ENCODE assay signal across 11 cellular contexts in genomic region chr5:111984044-111984443, GRCh38.
DNase-seq lines count a peak whose midpoint lies in the region; ATAC-seq, FAIRE-seq and TF ChIP-seq lines count a peak whose summit lies in the region.
"Had no signal": no experiment of that assay in that cellular context is flagged by ENCODE, and none has a peak within 500 bp of the region (broad histone marks: within the 10 kb centered on the region; RNA-seq: fewer than 3 reads in every experiment).

No MANE protein-coding gene starts in this region.

- peak; percentile 36 to 91 for ATAC-seq in right cardiac atrium
- no peak for ATAC-seq in natural killer cell treated with Interleukin-12 subunit alpha and Interleukin-12 subunit beta and Interleukin-15 and Interleukin-18, amount 100 ng/mL, for 72 hours
- ATAC-seq: T-cell had no signal

- DNase-seq in Caki2 (ENCODE audit: low read depth) (peak; percentile 22), GM23248 (peak; percentile 92), right cardiac atrium (peak in 1 of 3 donors; percentile 30), SW480 (ENCODE audit: low spot score) (no peak), D721Med (ENCODE audit: insufficient read length, low spot score) (no peak), neural progenitor cell (ENCODE audit: low spot score) (no peak)
- no peak for DNase-seq in natural killer cell treated with Interleukin-12 subunit alpha and Interleukin-12 subunit beta and Interleukin-15 and Interleukin-18, amount 100 ng/mL, for 72 hours (ENCODE audit: low spot score)
- DNase-seq: activated naive CD8-positive, alpha-beta T cell treated with anti-CD3 and anti-CD28 coated beads, Interleukin-2, amount 10 ng/mL, durations not matched to agents 7 days and 5 days; T-cell had no signal

- H3K4me3 ChIP-seq in GM23248 = no peak overlapping the region
- H3K4me3 ChIP-seq in right cardiac atrium (ENCODE audit: low read length) = no peak overlapping the region
- no peak overlapping the region for H3K4me3 ChIP-seq in neural progenitor cell

- no peak overlapping the region for H3K4me3 Mint-ChIP-seq in natural killer cell treated with Interleukin-12 subunit alpha and Interleukin-12 subunit beta and Interleukin-15 and Interleukin-18, amount 100 ng/mL, for 72 hours
- H3K4me3 Mint-ChIP-seq in neural progenitor cell = no peak overlapping the region
- H3K4me3 Mint-ChIP-seq: activated naive CD8-positive, alpha-beta T cell treated with anti-CD3 and anti-CD28 coated beads, Interleukin-2, amount 10 ng/mL, durations not matched to agents 7 days and 5 days; T-cell had no signal

- H3K9me3 Mint-ChIP-seq in natural killer cell treated with Interleukin-12 subunit alpha and Interleukin-12 subunit beta and Interleukin-15 and Interleukin-18, amount 100 ng/mL, for 72 hours = peaks cover 2% of the 10 kb centered on the region
- peaks cover 5% of the 10 kb centered on the region for H3K9me3 Mint-ChIP-seq in neural progenitor cell

- 13 to 15% methylated on average over 2 of the region's 2 CpGs for WGBS in GM23248 (ENCODE audit: low coverage in 1 of 2, low lambda C conversion rate in 2 of 2, missing lambda C conversion rate in 2 of 2), 2 experiments
- 45% methylated on average over 2 of the region's 2 CpGs for WGBS in right cardiac atrium

- in situ Hi-C loops in Caki2 (cut with HindIII; ENCODE audit: low pct_unique_long_range_greater_than_20kb, low sequenced_read_pairs) (no loop called here), GM23248 (cut with MboI) (no loop called here)

- H3K27me3 Mint-ChIP-seq in natural killer cell treated with Interleukin-12 subunit alpha and Interleukin-12 subunit beta and Interleukin-15 and Interleukin-18, amount 100 ng/mL, for 72 hours = no peaks in the 10 kb centered on the region
- H3K27me3 Mint-ChIP-seq in neural progenitor cell (ENCODE audit: insufficient read depth, low read depth) = no peaks in the 10 kb centered on the region
- H3K27me3 Mint-ChIP-seq: activated naive CD8-positive, alpha-beta T cell treated with anti-CD3 and anti-CD28 coated beads, Interleukin-2, amount 10 ng/mL, durations not matched to agents 7 days and 5 days; T-cell had no signal

- H3K36me3 ChIP-seq in GM23248 (ENCODE audit: low read depth) = no peaks in the 10 kb centered on the region
- H3K36me3 ChIP-seq in neural progenitor cell = no peaks in the 10 kb centered on the region

- no peaks in the 10 kb centered on the region for H3K4me1 Mint-ChIP-seq in natural killer cell treated with Interleukin-12 subunit alpha and Interleukin-12 subunit beta and Interleukin-15 and Interleukin-18, amount 100 ng/mL, for 72 hours (ENCODE audit: low read depth in 2 of 2)
- no peaks in the 10 kb centered on the region for H3K4me1 Mint-ChIP-seq in neural progenitor cell
- H3K4me1 Mint-ChIP-seq: activated naive CD8-positive, alpha-beta T cell treated with anti-CD3 and anti-CD28 coated beads, Interleukin-2, amount 10 ng/mL, durations not matched to agents 7 days and 5 days; T-cell had no signal

- intact Hi-C loops in right cardiac atrium (cut with DNase I) = no loop called here

- peak overlapping the region; percentile 36 for H3K4me2 ChIP-seq in GM23248 (ENCODE audit: unreplicated experiment)
- H3K4me2 ChIP-seq in neural progenitor cell = no peak overlapping the region

- H3K27me3 ChIP-seq in GM23248 (replicated peaks; ENCODE audit: insufficient read depth) = no peaks in the 10 kb centered on the region
- no peaks in the 10 kb centered on the region for H3K27me3 ChIP-seq in right cardiac atrium (ENCODE audit: control insufficient read depth, insufficient read depth)
- no peaks in the 10 kb centered on the region for H3K27me3 ChIP-seq in neural progenitor cell

- FAIRE-seq in D721Med (lab: Jason Lieb, UNC) = no peak
- FAIRE-seq: G401.6 had no signal

- peaks cover 4% of the 10 kb centered on the region for H3K36me3 Mint-ChIP-seq in natural killer cell treated with Interleukin-12 subunit alpha and Interleukin-12 subunit beta and Interleukin-15 and Interleukin-18, amount 100 ng/mL, for 72 hours
- H3K36me3 Mint-ChIP-seq in neural progenitor cell = no peaks in the 10 kb centered on the region
- H3K36me3 Mint-ChIP-seq: activated naive CD8-positive, alpha-beta T cell treated with anti-CD3 and anti-CD28 coated beads, Interleukin-2, amount 10 ng/mL, durations not matched to agents 7 days and 5 days; T-cell had no signal

- H2AFZ ChIP-seq in GM23248 = no peak overlapping the region
- no peak overlapping the region for H2AFZ ChIP-seq in neural progenitor cell (replicated peaks)

- H3K27ac ChIP-seq in GM23248 (peak overlapping the region; percentile 90), right cardiac atrium (ENCODE audit: low read length) (no peak overlapping the region), neural progenitor cell (no peak overlapping the region)

- TF ChIP-seq CTCF in D721Med (IDR thresholded peaks at IDR 0.05; ENCODE audit: insufficient read depth, missing control alignments) (no peak), neural progenitor cell (IDR thresholded peaks at IDR 0.05) (no peak)

- peak overlapping the region; percentile 63 for H3K9ac ChIP-seq in GM23248
- no peak overlapping the region for H3K9ac ChIP-seq in neural progenitor cell

- peaks cover 8% of the 10 kb centered on the region; the same call in 1 of the 2 replicates for H3K9me2 ChIP-seq in GM23248 (ENCODE audit: insufficient read depth)

- peaks cover 23% of the 10 kb centered on the region for H3K4me1 ChIP-seq in GM23248 (ENCODE audit: insufficient read depth)
- H3K4me1 ChIP-seq in right cardiac atrium (ENCODE audit: control insufficient read depth, insufficient read depth, low read length) = peaks cover 3% of the 10 kb centered on the region
- no peaks in the 10 kb centered on the region for H3K4me1 ChIP-seq in neural progenitor cell

- no peaks in the 10 kb centered on the region for H3K9me3 ChIP-seq in GM23248 (ENCODE audit: low read depth)
- no peaks in the 10 kb centered on the region for H3K9me3 ChIP-seq in right cardiac atrium (ENCODE audit: control insufficient read depth, low read length)
- H3K9me3 ChIP-seq in neural progenitor cell (ENCODE audit: low read depth) = no peaks in the 10 kb centered on the region

- no peaks in the 10 kb centered on the region for H3K79me2 ChIP-seq in GM23248 (ENCODE audit: insufficient read depth)
- H3K79me2 ChIP-seq in neural progenitor cell (ENCODE audit: low read depth) = no peaks in the 10 kb centered on the region

- H4K20me1 ChIP-seq in GM23248 (ENCODE audit: insufficient read depth) = no peaks in the 10 kb centered on the region
- no peaks in the 10 kb centered on the region for H4K20me1 ChIP-seq in neural progenitor cell (ENCODE audit: low read depth)

- peaks cover 26% of the 10 kb centered on the region for H3F3A ChIP-seq in GM23248 (ENCODE audit: insufficient read depth)
- no peaks in the 10 kb centered on the region for H3F3A ChIP-seq in neural progenitor cell (ENCODE audit: low read depth)

- no peak overlapping the region for H3K27ac Mint-ChIP-seq in natural killer cell treated with Interleukin-12 subunit alpha and Interleukin-12 subunit beta and Interleukin-15 and Interleukin-18, amount 100 ng/mL, for 72 hours
- H3K27ac Mint-ChIP-seq in neural progenitor cell = no peak overlapping the region
- H3K27ac Mint-ChIP-seq: activated naive CD8-positive, alpha-beta T cell treated with anti-CD3 and anti-CD28 coated beads, Interleukin-2, amount 10 ng/mL, durations not matched to agents 7 days and 5 days; T-cell had no signal

TF ChIP-seq in PFSK-1, 5 proteins besides CTCF, POLR2A, EP300 and RAD21:
- TF ChIP-seq TAF1 (IDR thresholded peaks at IDR 0.05; ENCODE audit: borderline replicate concordance, insufficient read depth, low read length) = no peak
- peak; percentile 70; the same call in 1 of the 2 replicates for TF ChIP-seq SIN3A (IDR thresholded peaks at IDR 0.05; ENCODE audit: borderline replicate concordance, insufficient read depth, low read length)
- TF ChIP-seq POLR2AphosphoS5 (IDR thresholded peaks at IDR 0.05; ENCODE audit: low read depth, low read length) = no peak

Comparison
In these comparisons a context has a peak if more than half of its experiments do, and no peak if none do; other contexts are left out.
1. DNase-seq: peak in Caki2 (single experiment) and GM23248 (single experiment); none in SW480 (single experiment), D721Med (single experiment), natural killer cell treated with Interleukin-12 subunit alpha and Interleukin-12 subunit beta and Interleukin-15 and Interleukin-18, amount 100 ng/mL, for 72 hours (single experiment) and neural progenitor cell (single experiment).
2. ATAC-seq: peak in right cardiac atrium (2 of 2); none in natural killer cell treated with Interleukin-12 subunit alpha and Interleukin-12 subunit beta and Interleukin-15 and Interleukin-18, amount 100 ng/mL, for 72 hours (0 of 2).